1 cellular context compared by ENCODE assay signal in the genomic region with DNA sequence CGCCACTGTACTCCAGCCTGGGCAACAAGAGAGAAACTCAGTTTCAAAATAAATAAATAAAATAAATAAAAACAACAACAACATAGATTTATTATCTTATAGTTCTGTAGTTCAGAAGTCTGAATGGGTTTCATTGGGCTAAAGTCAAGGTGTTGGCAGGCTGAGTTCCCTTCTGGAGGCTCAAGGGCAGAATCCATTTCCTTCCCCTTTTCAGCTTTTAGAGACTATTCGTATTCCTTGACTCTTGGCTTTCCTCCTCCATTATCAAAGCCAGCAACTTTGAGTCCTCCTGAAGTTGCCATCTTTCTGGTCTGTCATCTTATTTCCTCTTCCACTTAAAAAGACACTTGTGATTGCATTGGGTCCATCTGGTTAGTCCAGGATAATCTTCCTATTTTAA.
TF ChIP-seq lines count a peak whose summit lies in the region.

No MANE protein-coding gene starts in this region.

TF ChIP-seq in A549, 52 proteins besides CTCF, POLR2A, EP300 and RAD21 (continued from another document):
- TF ChIP-seq FOSB (CRISPR knock-in tag; IDR thresholded peaks at IDR 0.05) (no peak), BHLHE40 (IDR thresholded peaks at IDR 0.05; ENCODE audit: low read depth, low read length) (no peak), CEBPB (IDR thresholded peaks at IDR 0.05) (no peak)
